In genomic region chr13:33787051-33787591, GRCh38 we compare ENCODE assay signal across 8 cellular contexts. TPM values are rescaled to one million over a fixed set of nuclear protein-coding genes. Genes with fewer than 3 reads are reported as not detected.
A peak's percentile ranks its signal among the peaks of the same experiment; 100 is the strongest.
DNase-seq lines count a peak whose midpoint lies in the region; ATAC-seq, FAIRE-seq and TF ChIP-seq lines count a peak whose summit lies in the region.

No MANE protein-coding gene starts in this region.

- ATAC-seq in heart right ventricle (peak in 3 of 8 donors; percentile 14 to 29 (median 25)), HG02938 (IDR thresholded peaks at IDR 0.05; ENCODE audit: unreplicated experiment) (no peak)

- H3K27ac ChIP-seq in heart right ventricle (peak overlapping the region in 3 of 10 donors; percentile 18 to 62 (median 25)), adrenal gland (peak overlapping the region in 2 of 5 donors; percentile 48 to 49)

- H3K4me1 Mint-ChIP-seq in osteocyte (ENCODE audit: unreplicated experiment) = peaks cover 11% of the 10 kb centered on the region

- H3K36me3 Mint-ChIP-seq in osteocyte (ENCODE audit: unreplicated experiment) = no peaks in the 10 kb centered on the region

- H3K4me3 ChIP-seq in heart right ventricle = peak overlapping the region in 8 of 10 donors; percentile 16 to 51 (median 40)
- peak overlapping the region in 3 of 4 donors; percentile 30 to 59 (median 42) for H3K4me3 ChIP-seq in adrenal gland

- no peak for FAIRE-seq in HTR-8/SVneo (lab: Jason Lieb, UNC)

- H3K36me3 ChIP-seq in heart right ventricle (no peaks in the 10 kb centered on the region), adrenal gland (replicated peaks in 1 of 2) (no peaks in the 10 kb centered on the region)

- H3K9me3 ChIP-seq in heart right ventricle (peaks cover 0 to 18% (median 0%) of the 10 kb centered on the region in 11 donors), adrenal gland (replicated peaks in 1 of 3) (no peaks in the 10 kb centered on the region)

- H3K4me1 ChIP-seq in heart right ventricle = peaks cover 0 to 10% (median 0%) of the 10 kb centered on the region in 9 donors
- peaks cover 0 to 5% of the 10 kb centered on the region in 2 donors for H3K4me1 ChIP-seq in adrenal gland (replicated peaks in 1 of 2)

- peak overlapping the region; percentile 50 for H3K27ac Mint-ChIP-seq in osteocyte (ENCODE audit: unreplicated experiment)

- TF ChIP-seq CTCF in heart right ventricle (IDR thresholded peaks at IDR 0.05) (no peak), adrenal gland (IDR thresholded peaks at IDR 0.05) (no peak), osteocyte (IDR thresholded peaks at IDR 0.05) (no peak)

- intact Hi-C loops in heart right ventricle (cut with DNase I) = no loop called here
- intact Hi-C loops in cardiac septum (cut with DNase I) = no loop called here
- intact Hi-C loops in adrenal gland (cut with DNase I) = no loop called here

- TF ChIP-seq POLR2A in adrenal gland (IDR thresholded peaks at IDR 0.05) = no peak

- H3K9me3 Mint-ChIP-seq in osteocyte (ENCODE audit: unreplicated experiment) = peaks cover 5% of the 10 kb centered on the region

- WGBS in heart right ventricle, 2 donors = 40 to 61% methylated on average over 5 to 6 of the region's 6 CpGs
- WGBS in adrenal gland, 4 donors = 15 to 19% (median 16%) methylated on average over 5 to 6 of the region's 6 CpGs

- peaks cover 11% of the 10 kb centered on the region for H3K27me3 Mint-ChIP-seq in osteocyte (ENCODE audit: unreplicated experiment)

- peak overlapping the region; percentile 59 for H3K4me3 Mint-ChIP-seq in osteocyte (ENCODE audit: unreplicated experiment)

- no peak for DNase-seq in heart right ventricle
- no peak for DNase-seq in cardiac septum (ENCODE audit: low spot score)
- peak; percentile 7 for DNase-seq in HTR-8/SVneo (ENCODE audit: insufficient read length, low spot score)
- DNase-seq in adrenal gland = peak in 1 of 7 donors; percentile 14
- no peak for DNase-seq in osteocyte (ENCODE audit: extremely low spot score, unreplicated experiment)
- no peak for DNase-seq in NCI-H774 (lab: John Stamatoyannopoulos, UW)
- DNase-seq in foreskin melanocyte = no peak

- H3K27me3 ChIP-seq in heart right ventricle (no peaks in the 10 kb centered on the region), adrenal gland (no peaks in the 10 kb centered on the region)

RNA-seq across cellular contexts. Expression of gene RFC3, which starts 30.8 kb away (rescaled TPM):
- 1 to 10 TPM; 3.2 to 7.0 (median 5.3) TPM for total RNA-seq in heart right ventricle
- polyA plus RNA-seq in heart right ventricle = 1 to 10 TPM; 2.5 to 4.7 TPM
- total RNA-seq in cardiac septum = 5.0 TPM
- 10 to 100 TPM in 7 of 8 donors, 1 to 10 TPM in 1; 9.1 to 33.8 (median 20.0) TPM for total RNA-seq in adrenal gland
- 10 to 100 TPM in 2 of 3 donors, 1 to 10 TPM in 1; 4.4 to 16.1 (median 10.0) TPM for polyA plus RNA-seq in adrenal gland
- 6.8 and 7.1 TPM in 2 replicates for total RNA-seq in osteocyte
